ENCODE assay signal across 16 cellular contexts in the genomic region with DNA sequence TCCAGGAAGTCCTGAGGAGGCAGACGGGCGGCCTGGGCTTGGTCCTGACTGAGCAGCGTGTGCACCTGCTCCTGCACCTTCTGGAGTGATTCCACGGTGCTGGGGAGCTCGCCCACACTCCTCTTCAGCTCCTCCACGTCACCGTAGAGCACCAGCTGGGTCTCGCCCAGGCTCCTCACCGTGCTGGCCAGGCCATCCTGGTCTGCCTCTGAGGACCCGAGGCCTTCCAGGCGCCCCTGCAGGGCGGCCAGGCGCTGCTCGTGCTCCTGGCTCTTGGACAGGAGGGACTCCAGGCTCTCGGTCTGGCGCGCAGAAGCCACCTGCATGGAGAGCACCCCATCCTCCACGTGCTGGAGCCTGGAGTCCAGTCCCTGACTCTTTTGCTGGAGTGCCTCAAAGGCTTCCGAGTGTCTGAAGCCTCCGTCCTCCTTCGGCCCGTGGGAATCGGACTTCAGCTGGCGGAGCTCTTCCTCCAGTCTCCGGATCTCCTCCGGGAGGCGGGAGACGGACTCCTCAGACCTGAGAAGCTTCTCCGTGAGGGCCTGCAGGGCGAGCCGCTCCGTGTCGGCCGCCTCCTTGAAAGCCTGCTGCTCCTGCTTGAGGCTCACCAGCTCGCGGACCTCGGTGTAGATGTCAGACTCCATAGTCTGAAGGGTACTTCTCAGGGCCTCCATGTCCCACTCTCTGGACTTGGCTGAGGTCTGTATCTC. TPM values are rescaled to one million over a fixed set of nuclear protein-coding genes. Genes with fewer than 3 reads are reported as not detected.
DNase-seq lines count a peak whose midpoint lies in the region; ATAC-seq, FAIRE-seq and TF ChIP-seq lines count a peak whose summit lies in the region.
"Had no signal": no experiment of that assay in that cellular context is flagged by ENCODE, and none has a peak within 500 bp of the region (broad histone marks: within the 10 kb centered on the region; RNA-seq: fewer than 3 reads in every experiment).

No MANE protein-coding gene starts in this region.

- POLR2A ChIA-PET in K562 (lab: Yijun Ruan, JAX), result interaction anchor here (0.6 to 0.8 kb wide), 2 partner anchors 13 to 921 kb away, joined by 3 read pairs; no protein-coding TSS in a partner anchor

- H3K27ac ChIP-seq in K562 (ENCODE audit: extremely low read depth, low read depth, low read length), result no peak overlapping the region

- H3K4me2 ChIP-seq in K562 (ENCODE audit: insufficient read depth, low read length), result no peak overlapping the region

- CTCF ChIA-PET in K562 (lab: Yijun Ruan, JAX; ENCODE audit: low intra/inter-chr PET ratio), result no interaction called here

- H3K27me3 ChIP-seq in K562 (ENCODE audit: control insufficient read depth in 2 of 2, insufficient read depth in 2 of 2, low read length in 2 of 2), result peaks cover 29 to 41% of the 10 kb centered on the region in 2 experiments

- H3K4me3 ChIP-seq in K562, result no peak overlapping the region

- no TSS peak for BruUV-seq in K562 (replicated peaks; lab: Mats Ljungman, UMichigan)

- no peaks in the 10 kb centered on the region for H3K36me3 ChIP-seq in K562 (ENCODE audit: control insufficient read depth, insufficient read depth, low read length)

- H3K4me1 ChIP-seq in K562 (replicated peaks in 1 of 2; ENCODE audit: control insufficient read depth in 2 of 2, insufficient read depth in 2 of 2, low read length in 2 of 2), result peaks cover 0 to 7% of the 10 kb centered on the region in 2 experiments; a peak in 1 of 5 replicates

- 0 out of 4 replicates have a peak overlapping the region, but pooled peaks of 1 of the 2 experiments have one; percentile 33 for H3K9ac ChIP-seq in K562 (ENCODE audit: insufficient read depth in 1 of 2, low read depth in 2 of 2, low read length in 2 of 2)

- no peak for FAIRE-seq in K562 (lab: Jason Lieb, UNC)

- no peaks in the 10 kb centered on the region for H3K79me2 ChIP-seq in K562 (ENCODE audit: control insufficient read depth, insufficient read depth, low read length)

- no peak for TF ChIP-seq POLR2A in K562 (conservative IDR thresholded peaks at IDR 0.05)

- TF ChIP-seq EP300 in K562 (IDR thresholded peaks at IDR 0.05; ENCODE audit: low read length), result no peak

- ATAC-seq in K562 (peak; percentile 55), esophagus mucosa (peak; percentile 4), left lobe of liver (no peak), sciatic nerve (peak; percentile 27)
- ATAC-seq: SK-N-SH treated with all-trans-retinoic acid at 6 μM for 48 hours had no signal

- TF ChIP-seq CTCF in K562 (IDR thresholded peaks at IDR 0.05 in 2 of 3, conservative IDR thresholded peaks at IDR 0.05 in 1 of 3; ENCODE audit: insufficient read depth in 2 of 3, low read depth in 1 of 3, low read length in 3 of 3), result no peak

- H2AFZ ChIP-seq in K562 (ENCODE audit: low read depth, low read length), result no peak overlapping the region

- H4K20me1 ChIP-seq in K562 (replicated peaks; ENCODE audit: control insufficient read depth, insufficient read depth, low read length), result peaks cover 4% of the 10 kb centered on the region; the same call in 1 of the 2 replicates

- in situ Hi-C loops in K562 (cut with MboI), result no loop called here

- H3K9me1 ChIP-seq in K562 (ENCODE audit: control insufficient read depth, insufficient read depth, low read length), result no peaks in the 10 kb centered on the region

- 5% methylated on average over 34 of the region's 37 CpGs for WGBS in K562 (ENCODE audit: insufficient coverage, low coverage, missing lambda C conversion rate)

- DNase-seq in K562 (ENCODE audit: extremely low read depth in 1 of 4, low spot score in 3 of 4) (no peak), left lobe of liver (ENCODE audit: low spot score) (peak; percentile 37), sciatic nerve (ENCODE audit: low spot score) (no peak), GDM1 (lab: John Stamatoyannopoulos, UW) (no peak), dedifferentiated amniotic fluid mesenchymal stem cell (ENCODE audit: extremely low spot score) (no peak), NCI-H2196 (lab: John Stamatoyannopoulos, UW; ENCODE audit: unreplicated experiment) (no peak)
- DNase-seq: CD4-positive, CD25-positive, alpha-beta regulatory T cell; EL; HCEC 1CT; NCI-H1436; NCI-H2029 treated with DMSO at 0.1 percent for 48 hours; NCI-H2171 treated with DMSO at 0.1 percent for 48 hours; NCI-H774; SHP77 had no signal

- TF ChIP-seq RAD21 in K562 (CRISPR knock-in tag; conservative IDR thresholded peaks at IDR 0.05 in 1 of 2, IDR thresholded peaks at IDR 0.05 in 1 of 2), result no peak

- intact Hi-C loops in K562 (cut with micrococcal nuclease), result no loop called here
- intact Hi-C loops in sciatic nerve (cut with DNase I), result loop anchor here (10.0 kb wide), 2 partner anchors 45 to 115 kb away; a partner anchor contains a TSS

- H3K9me3 ChIP-seq in K562 (replicated peaks; ENCODE audit: control insufficient read depth, insufficient read depth, low read depth, low read length), result no peaks in the 10 kb centered on the region

TF ChIP-seq in K562, 482 proteins besides CTCF, POLR2A, EP300 and RAD21:
- TF ChIP-seq RBM22 (IDR thresholded peaks at IDR 0.05; ENCODE audit: low read depth, low read length, poor library complexity, severe bottlenecking) (no peak), SAFB2 (IDR thresholded peaks at IDR 0.05; ENCODE audit: borderline replicate concordance, low read depth, low read length, severe bottlenecking) (no peak), CHD2 (IDR thresholded peaks at IDR 0.05; ENCODE audit: low read depth, low read length) (no peak), KDM4B (IDR thresholded peaks at IDR 0.05; ENCODE audit: borderline replicate concordance in 2 of 2, low read depth in 1 of 2) (no peak), ZNF124 (CRISPR knock-in tag; IDR thresholded peaks at IDR 0.05) (no peak), CEBPG (CRISPR knock-in tag; IDR thresholded peaks at IDR 0.05) (no peak), CEBPG (tag; conservative IDR thresholded peaks at IDR 0.05 in 1 of 2, IDR thresholded peaks at IDR 0.05 in 1 of 2) (no peak)
- TF ChIP-seq, protein P1, sequence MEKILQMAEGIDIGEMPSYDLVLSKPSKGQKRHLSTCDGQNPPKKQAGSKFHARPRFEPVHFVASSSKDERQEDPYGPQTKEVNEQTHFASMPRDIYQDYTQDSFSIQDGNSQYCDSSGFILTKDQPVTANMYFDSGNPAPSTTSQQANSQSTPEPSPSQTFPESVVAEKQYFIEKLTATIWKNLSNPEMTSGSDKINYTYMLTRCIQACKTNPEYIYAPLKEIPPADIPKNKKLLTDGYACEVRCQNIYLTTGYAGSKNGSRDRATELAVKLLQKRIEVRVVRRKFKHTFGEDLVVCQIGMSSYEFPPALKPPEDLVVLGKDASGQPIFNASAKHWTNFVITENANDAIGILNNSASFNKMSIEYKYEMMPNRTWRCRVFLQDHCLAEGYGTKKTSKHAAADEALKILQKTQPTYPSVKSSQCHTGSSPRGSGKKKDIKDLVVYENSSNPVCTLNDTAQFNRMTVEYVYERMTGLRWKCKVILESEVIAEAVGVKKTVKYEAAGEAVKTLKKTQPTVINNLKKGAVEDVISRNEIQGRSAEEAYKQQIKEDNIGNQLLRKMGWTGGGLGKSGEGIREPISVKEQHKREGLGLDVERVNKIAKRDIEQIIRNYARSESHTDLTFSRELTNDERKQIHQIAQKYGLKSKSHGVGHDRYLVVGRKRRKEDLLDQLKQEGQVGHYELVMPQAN (IDR thresholded peaks at IDR 0.05; ENCODE audit: borderline replicate concordance), result no peak
- TF ChIP-seq, protein P2, sequence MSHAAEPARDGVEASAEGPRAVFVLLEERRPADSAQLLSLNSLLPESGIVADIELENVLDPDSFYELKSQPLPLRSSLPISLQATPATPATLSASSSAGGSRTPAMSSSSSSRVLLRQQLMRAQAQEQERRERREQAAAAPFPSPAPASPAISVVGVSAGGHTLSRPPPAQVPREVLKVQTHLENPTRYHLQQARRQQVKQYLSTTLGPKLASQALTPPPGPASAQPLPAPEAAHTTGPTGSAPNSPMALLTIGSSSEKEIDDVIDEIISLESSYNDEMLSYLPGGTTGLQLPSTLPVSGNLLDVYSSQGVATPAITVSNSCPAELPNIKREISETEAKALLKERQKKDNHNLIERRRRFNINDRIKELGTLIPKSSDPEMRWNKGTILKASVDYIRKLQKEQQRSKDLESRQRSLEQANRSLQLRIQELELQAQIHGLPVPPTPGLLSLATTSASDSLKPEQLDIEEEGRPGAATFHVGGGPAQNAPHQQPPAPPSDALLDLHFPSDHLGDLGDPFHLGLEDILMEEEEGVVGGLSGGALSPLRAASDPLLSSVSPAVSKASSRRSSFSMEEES (CRISPR knock-in tag; IDR thresholded peaks at IDR 0.05), result no peak
TF ChIP-seq in K562: peak in this region for 0.

RNA-seq across cellular contexts. Expression of a gene that starts 8.4 kb away (rescaled TPM):
- total RNA-seq in K562 (2011; cell fraction: chromatin; rRNA removed; ENCODE audit: low replicate concordance), result 0.14 and 0.16 TPM in 2 replicates
- 0.26 and 0.33 TPM in 2 replicates for total RNA-seq in K562 (2011; cell fraction: nucleolus; rRNA removed)
- total RNA-seq in K562 (2011; cell fraction: nucleoplasm; rRNA removed), result 0.15 and 0.46 TPM in 2 replicates
- total RNA-seq in K562 (2014; rRNA removed) (0.04 TPM in 1 of 2 replicates, not detected in the other), K562 (2014; rRNA removed; fragmentation: Illumina TruSeq; extraction: Trizol) (not detected in 2 replicates), K562 (2015; rRNA removed; fragmentation: Illumina TruSeq; extraction: Trizol) (not detected in 2 replicates), K562 (2021) (0.20 and 0.45 TPM in 2 replicates), esophagus mucosa (87.3 TPM), left lobe of liver (22.6 TPM), sciatic nerve (30.3 TPM)
- polyA plus RNA-seq in K562 (2011; rRNA removed) (0.08 TPM in 2 replicates), K562 (2014; fragmentation: Illumina TruSeq; extraction: Trizol) (0.06 TPM in 1 of 2 replicates, not detected in the other), K562 (2014; fragmentation: Nextera tagmentation; extraction: Ambion mirVana) (not detected), K562 (2014; rRNA removed) (not detected in 2 replicates)
- 0.06 and 0.10 TPM in 2 replicates for polyA plus RNA-seq in K562 (2011; cell fraction: cytosol; rRNA removed)
- polyA plus RNA-seq in K562 (2011; cell fraction: nucleus; rRNA removed), result 0.13 TPM in 1 of 2 replicates, not detected in the other
- 0.08 and 0.11 TPM in 2 replicates for polyA plus RNA-seq in K562 (2012)
- 0.11 TPM in 1 of 2 replicates, not detected in the other for polyA minus RNA-seq in K562 (2011; rRNA and poly(A)+ RNA removed)
- not detected in 2 replicates for polyA minus RNA-seq in K562 (2011; cell fraction: cytosol; rRNA and poly(A)+ RNA removed)
- polyA minus RNA-seq in K562 (2011; cell fraction: nucleus; rRNA and poly(A)+ RNA removed), result 0.11 TPM in 1 of 2 replicates, not detected in the other

Comparison
In these comparisons a context has a peak if more than half of its experiments do, and no peak if none do; other contexts are left out.
1. RNA of a gene that starts 8.4 kb away (total RNA-seq): 87.3 TPM in esophagus mucosa (single experiment), 30.3 TPM in sciatic nerve (single experiment) and 22.6 TPM in left lobe of liver (single experiment); 0.04 to 0.46 TPM in K562; every median in the first group is over 10 times any median in the second.